ENCODE assay signal across 3 cellular contexts in genomic region chr18:80219488-80219887, GRCh38. TPM values are rescaled to one million over a fixed set of nuclear protein-coding genes. Genes with fewer than 3 reads are reported as not detected.
"Had no signal": no experiment of that assay in that cellular context is flagged by ENCODE, and none has a peak within 500 bp of the region (broad histone marks: within the 10 kb centered on the region; RNA-seq: fewer than 3 reads in every experiment).

No MANE protein-coding gene starts in this region.

RNA-seq across cellular contexts. Expression of gene PARD6G, which starts 27.8 kb away (rescaled TPM):
- total RNA-seq: natural killer cell; natural killer cell treated with Interleukin-12 subunit alpha and Interleukin-12 subunit beta and Interleukin-15 and Interleukin-18, amount 100 ng/mL, for 72 hours had no signal
- polyA plus RNA-seq: naive thymus-derived CD4-positive, alpha-beta T cell had no signal
